8 cellular contexts compared by ENCODE assay signal in genomic region chr10:119370046-119370770, GRCh38.
DNase-seq lines count a peak whose midpoint lies in the region; ATAC-seq and TF ChIP-seq lines count a peak whose summit lies in the region.

No MANE protein-coding gene starts in this region.

- peak overlapping the region; percentile 98 for H3K27ac Mint-ChIP-seq in nephron progenitor cell

- TF ChIP-seq CTCF in AG10803 (conservative IDR thresholded peaks at IDR 0.05; ENCODE audit: low read length): no peak
- TF ChIP-seq CTCF in Loucy (conservative IDR thresholded peaks at IDR 0.05; ENCODE audit: low read length): no peak
- no peak for TF ChIP-seq CTCF in esophagus muscularis mucosa (IDR thresholded peaks at IDR 0.05)
- no peak for TF ChIP-seq CTCF in nephron progenitor cell (IDR thresholded peaks at IDR 0.05)

- H3K9ac ChIP-seq in Loucy (ENCODE audit: low read depth, low read length, poor library complexity, severe bottlenecking): peak overlapping the region; percentile 15

- no peak for ATAC-seq in HG03045 (IDR thresholded peaks at IDR 0.05; ENCODE audit: unreplicated experiment)

- TF ChIP-seq EP300 in esophagus muscularis mucosa (IDR thresholded peaks at IDR 0.05): no peak

- H3K27me3 ChIP-seq in Loucy (ENCODE audit: insufficient read depth, low read length, poor library complexity, severe bottlenecking): no peaks in the 10 kb centered on the region
- H3K27me3 ChIP-seq in esophagus muscularis mucosa: no peaks in the 10 kb centered on the region

- WGBS in esophagus muscularis mucosa: 52% methylated on average over 16 of the region's 17 CpGs

- no peak overlapping the region for H2AFZ ChIP-seq in Loucy (ENCODE audit: low read length)

- H3K9me2 ChIP-seq in Loucy (replicated peaks; ENCODE audit: low read depth, low read length): no peaks in the 10 kb centered on the region

- no peak overlapping the region for H3K4me2 ChIP-seq in Loucy (ENCODE audit: low read depth, low read length, poor library complexity, severe bottlenecking)

- H3K4me1 ChIP-seq in Loucy (ENCODE audit: insufficient read depth, low read length, poor library complexity, severe bottlenecking) (peaks cover 16% of the 10 kb centered on the region), esophagus muscularis mucosa (peaks cover 64 to 76% (median 72%) of the 10 kb centered on the region in 4 donors)

- DNase-seq in AG10803 (ENCODE audit: low read depth) (peak; percentile 93), esophagus muscularis mucosa (ENCODE audit: extremely low spot score) (no peak), nephron progenitor cell (no peak), G401 (ENCODE audit: low spot score) (no peak), iPS-NIHi7 (ENCODE audit: extremely low spot score) (no peak), T-helper 9 cell (no peak)

- H3K4me3 ChIP-seq in AG10803 (ENCODE audit: low read length): peak overlapping the region; percentile 48
- H3K4me3 ChIP-seq in Loucy (ENCODE audit: low read length, poor library complexity, severe bottlenecking): no peak overlapping the region
- H3K4me3 ChIP-seq in esophagus muscularis mucosa: peak overlapping the region in 2 of 4 donors; percentile 12 to 33

- peaks cover 3% of the 10 kb centered on the region for H3K27me3 Mint-ChIP-seq in nephron progenitor cell (ENCODE audit: low read depth, poor library complexity)

- H3K9me3 Mint-ChIP-seq in nephron progenitor cell: no peaks in the 10 kb centered on the region

- H3K36me3 ChIP-seq in Loucy (ENCODE audit: insufficient read depth, low read length) (peaks cover 3% of the 10 kb centered on the region; the same call in 1 of the 2 replicates), esophagus muscularis mucosa (peaks cover 0 to 6% (median 0%) of the 10 kb centered on the region in 4 donors)

- in situ Hi-C loops in G401 (cut with HindIII; ENCODE audit: low sequenced_read_pairs): no loop called here

- no peaks in the 10 kb centered on the region for H3F3A ChIP-seq in Loucy (ENCODE audit: low read depth)

- H3K4me1 Mint-ChIP-seq in nephron progenitor cell: peaks cover 80% of the 10 kb centered on the region

- H3K79me2 ChIP-seq in Loucy (ENCODE audit: insufficient read depth, low read length): no peaks in the 10 kb centered on the region; the same call in 1 of the 2 replicates

- no peaks in the 10 kb centered on the region for H4K20me1 ChIP-seq in Loucy (ENCODE audit: insufficient read depth, low read length, poor library complexity, severe bottlenecking)

- intact Hi-C loops in esophagus muscularis mucosa (cut with DNase I): no loop called here

- H3K36me3 Mint-ChIP-seq in nephron progenitor cell (ENCODE audit: low read depth): no peaks in the 10 kb centered on the region

- no peak for TF ChIP-seq POLR2A in esophagus muscularis mucosa (IDR thresholded peaks at IDR 0.05; ENCODE audit: low read depth)

- H3K4me3 Mint-ChIP-seq in nephron progenitor cell: no peak overlapping the region

- peak overlapping the region; percentile 70 to 83 (median 80) for H3K27ac ChIP-seq in esophagus muscularis mucosa (replicated peaks in 1 of 4)

- H3K9me3 ChIP-seq in Loucy (ENCODE audit: insufficient read depth, low read depth, low read length) (no peaks in the 10 kb centered on the region), esophagus muscularis mucosa (no peaks in the 10 kb centered on the region)
